15 cellular contexts compared by ENCODE assay signal in genomic region chr13:70668293-70668692, GRCh38.
DNase-seq lines count a peak whose midpoint lies in the region; ATAC-seq, FAIRE-seq and TF ChIP-seq lines count a peak whose summit lies in the region.
"Had no signal": no experiment of that assay in that cellular context is flagged by ENCODE, and none has a peak within 500 bp of the region (broad histone marks: within the 10 kb centered on the region; RNA-seq: fewer than 3 reads in every experiment).

No MANE protein-coding gene starts in this region.

- ATAC-seq in lung (ENCODE audit: insufficient read depth, low FRiP score) = peak; percentile 69

- no peak for FAIRE-seq in endothelial cell of umbilical vein (lab: Jason Lieb, UNC)
- FAIRE-seq: GM12892 had no signal

- no peaks in the 10 kb centered on the region for H3K79me2 ChIP-seq in endothelial cell of umbilical vein (ENCODE audit: control insufficient read depth, insufficient read depth, low read length)
- H3K79me2 ChIP-seq in SK-N-SH (ENCODE audit: insufficient read depth) = no peaks in the 10 kb centered on the region

- no peak overlapping the region for H3K27ac ChIP-seq in endothelial cell of umbilical vein (ENCODE audit: insufficient read depth, low read depth, low read length)
- H3K27ac ChIP-seq in lung (ENCODE audit: low read depth in 1 of 2, low read length in 1 of 2) = no peak overlapping the region
- H3K27ac ChIP-seq in SK-N-SH (ENCODE audit: low read depth in 2 of 2, low read length in 1 of 2) = no peak overlapping the region
- H3K27ac ChIP-seq: VCaP had no signal

- dilution Hi-C loops in endothelial cell of umbilical vein (cut with MboI; ENCODE audit: extremely low pct_ligation_motif_present, low sequenced_read_pairs) = no loop called here

- intact Hi-C loops in endothelial cell of umbilical vein (cut with micrococcal nuclease) = no loop called here
- intact Hi-C loops in activated T-helper 1 cell treated with anti-CD3 and anti-CD28 coated beads, Interleukin-12 subunit alpha, Interleukin-12 subunit beta, Interleukin-2, Interleukin-4 antibody, amounts not matched to agents 30 ng/mL and 10 ng/mL and 1 ng/mL, durations not matched to agents 14 hours and 24 hours and 36 hours (cut with micrococcal nuclease) = no loop called here

- H3K9me1 ChIP-seq in endothelial cell of umbilical vein (replicated peaks; ENCODE audit: control insufficient read depth, extremely low read depth, insufficient read depth, low read length) = no peaks in the 10 kb centered on the region

- H3K27me3 Mint-ChIP-seq in activated T-helper 1 cell treated with anti-CD3 and anti-CD28 coated beads, Interleukin-12 subunit alpha, Interleukin-12 subunit beta, Interleukin-2, Interleukin-4 antibody, amounts not matched to agents 30 ng/mL and 10 ng/mL and 1 ng/mL, durations not matched to agents 14 hours and 24 hours and 36 hours (ENCODE audit: insufficient read depth) = no peaks in the 10 kb centered on the region

- H3K4me2 ChIP-seq in endothelial cell of umbilical vein (ENCODE audit: insufficient read depth, low read length) = no peak overlapping the region
- no peak overlapping the region for H3K4me2 ChIP-seq in SK-N-SH

- H3K36me3 ChIP-seq in endothelial cell of umbilical vein (ENCODE audit: control insufficient read depth in 2 of 2, extremely low read depth in 1 of 2, insufficient read depth in 2 of 2, low read length in 2 of 2) = no peaks in the 10 kb centered on the region
- H3K36me3 ChIP-seq in lung (ENCODE audit: control insufficient read depth in 2 of 2, insufficient read depth in 2 of 2, low read length in 2 of 2) = no peaks in the 10 kb centered on the region
- no peaks in the 10 kb centered on the region for H3K36me3 ChIP-seq in SK-N-SH (replicated peaks in 1 of 2; ENCODE audit: control insufficient read depth in 1 of 2, insufficient read depth in 2 of 2, low read length in 1 of 2)

- no peaks in the 10 kb centered on the region for H4K20me1 ChIP-seq in endothelial cell of umbilical vein (replicated peaks; ENCODE audit: control insufficient read depth, extremely low read depth, insufficient read depth, low read length)
- no peaks in the 10 kb centered on the region for H4K20me1 ChIP-seq in SK-N-SH (ENCODE audit: insufficient read depth)

- no peak for TF ChIP-seq RAD21 in SK-N-SH (IDR thresholded peaks at IDR 0.05; ENCODE audit: low read length)

- no peak overlapping the region for H3K4me3 Mint-ChIP-seq in activated T-helper 1 cell treated with anti-CD3 and anti-CD28 coated beads, Interleukin-12 subunit alpha, Interleukin-12 subunit beta, Interleukin-2, Interleukin-4 antibody, amounts not matched to agents 30 ng/mL and 10 ng/mL and 1 ng/mL, durations not matched to agents 14 hours and 24 hours and 36 hours

- no peak for TF ChIP-seq EP300 in SK-N-SH (IDR thresholded peaks at IDR 0.05; ENCODE audit: borderline replicate concordance in 1 of 2, low read depth in 1 of 2, low read length in 1 of 2)

- H3K4me1 ChIP-seq in endothelial cell of umbilical vein (ENCODE audit: control insufficient read depth, extremely low read depth, insufficient read depth, low read length) = peaks cover 3% of the 10 kb centered on the region
- no peaks in the 10 kb centered on the region for H3K4me1 ChIP-seq in lung (ENCODE audit: control insufficient read depth in 2 of 2, insufficient read depth in 2 of 2, low read length in 2 of 2)
- H3K4me1 ChIP-seq in SK-N-SH (ENCODE audit: control insufficient read depth in 1 of 2, insufficient read depth in 2 of 2, low read depth in 1 of 2, low read length in 1 of 2) = no peaks in the 10 kb centered on the region; a peak in 1 of 4 replicates

- 62 to 86% methylated on average over 1 of the region's 1 CpG for WGBS in lung, 2 donors
- 45% methylated on average over 1 of the region's 1 CpG for WGBS in SK-N-SH (ENCODE audit: low lambda C conversion rate)

- TF ChIP-seq CTCF in endothelial cell of umbilical vein (IDR thresholded peaks at IDR 0.05; ENCODE audit: extremely low read depth in 1 of 2, insufficient read depth in 1 of 2, low read depth in 1 of 2, low read length in 2 of 2) (no peak), lung (IDR thresholded peaks at IDR 0.05; ENCODE audit: control extremely low read depth, extremely low read depth) (no peak), SK-N-SH (IDR thresholded peaks at IDR 0.05) (no peak)

- H3F3A ChIP-seq in SK-N-SH (replicated peaks; ENCODE audit: insufficient read depth) = no peaks in the 10 kb centered on the region

- no peaks in the 10 kb centered on the region for H3K27me3 ChIP-seq in endothelial cell of umbilical vein (ENCODE audit: control insufficient read depth in 2 of 2, insufficient read depth in 2 of 2, low read length in 2 of 2)
- no peaks in the 10 kb centered on the region for H3K27me3 ChIP-seq in lung (ENCODE audit: control insufficient read depth, insufficient read depth)
- no peaks in the 10 kb centered on the region for H3K27me3 ChIP-seq in SK-N-SH (ENCODE audit: insufficient read depth)

- no peak for TF ChIP-seq POLR2A in endothelial cell of umbilical vein (IDR thresholded peaks at IDR 0.05; ENCODE audit: low read depth, low read length)

- no peaks in the 10 kb centered on the region for H3K9me2 ChIP-seq in SK-N-SH

- H3K4me3 ChIP-seq in endothelial cell of umbilical vein (replicated peaks in 1 of 3; ENCODE audit: insufficient read depth in 1 of 3, low read depth in 1 of 3, low read length in 3 of 3) (no peak overlapping the region), lung (no peak overlapping the region), SK-N-SH (ENCODE audit: low read depth in 2 of 2, low read length in 1 of 2) (no peak overlapping the region)

- no TSS peak for BruUV-seq in endothelial cell of umbilical vein (replicated peaks; lab: Mats Ljungman, UMichigan)

- H3K9me3 ChIP-seq in endothelial cell of umbilical vein (replicated peaks; ENCODE audit: control insufficient read depth, insufficient read depth, low read length) (no peaks in the 10 kb centered on the region), lung (ENCODE audit: control insufficient read depth in 2 of 2, insufficient read depth in 1 of 2, low read length in 1 of 2) (peaks cover 0 to 7% of the 10 kb centered on the region in 2 donors), SK-N-SH (no peaks in the 10 kb centered on the region)

- no peak overlapping the region for H3K27ac Mint-ChIP-seq in activated T-helper 1 cell treated with anti-CD3 and anti-CD28 coated beads, Interleukin-12 subunit alpha, Interleukin-12 subunit beta, Interleukin-2, Interleukin-4 antibody, amounts not matched to agents 30 ng/mL and 10 ng/mL and 1 ng/mL, durations not matched to agents 14 hours and 24 hours and 36 hours

- H2AFZ ChIP-seq in endothelial cell of umbilical vein (ENCODE audit: low read depth, low read length) (no peak overlapping the region), SK-N-SH (ENCODE audit: low read depth) (no peak overlapping the region)

- H3K9ac ChIP-seq in endothelial cell of umbilical vein (replicated peaks; ENCODE audit: extremely low read depth, insufficient read depth, low read length) (no peak overlapping the region), SK-N-SH (no peak overlapping the region)

- no peaks in the 10 kb centered on the region for H3K9me3 Mint-ChIP-seq in activated T-helper 1 cell treated with anti-CD3 and anti-CD28 coated beads, Interleukin-12 subunit alpha, Interleukin-12 subunit beta, Interleukin-2, Interleukin-4 antibody, amounts not matched to agents 30 ng/mL and 10 ng/mL and 1 ng/mL, durations not matched to agents 14 hours and 24 hours and 36 hours

- DNase-seq in DMS 273 (lab: John Stamatoyannopoulos, UW; ENCODE audit: unreplicated experiment) = peak; percentile 0
- no peak for DNase-seq in DMS 273 treated with DMSO at 0.1 percent for 48 hours (lab: John Stamatoyannopoulos, UW)
- peak; percentile 38 for DNase-seq in NCI-H748 (lab: John Stamatoyannopoulos, UW; ENCODE audit: unreplicated experiment)
- DNase-seq in endothelial cell of umbilical vein (ENCODE audit: low read depth, low spot score) = peak; percentile 13
- peak; percentile 42 for DNase-seq in lung (ENCODE audit: low spot score)
- DNase-seq in activated CD8-positive, alpha-beta memory T cell treated with anti-CD3 and anti-CD28 coated beads for 24 hours = no peak
- no peak for DNase-seq in activated T-helper 1 cell treated with anti-CD3 and anti-CD28 coated beads, Interleukin-12 subunit alpha, Interleukin-12 subunit beta, Interleukin-2, Interleukin-4 antibody, amounts not matched to agents 30 ng/mL and 10 ng/mL and 1 ng/mL, durations not matched to agents 14 hours and 24 hours and 36 hours (ENCODE audit: low spot score)
- no peak for DNase-seq in SK-N-SH
- DNase-seq: 8988T; activated naive CD4-positive, alpha-beta T cell; C1 segment of cervical spinal cord; dermis blood vessel endothelial cell; stimulated activated CD4-positive, alpha-beta T cell treated with anti-CD3 and anti-CD28 coated beads, Interleukin-1b, Interleukin-23, amount 100 ng/mL, for 48 hours had no signal

- POLR2A ChIA-PET in endothelial cell of umbilical vein (lab: Charles Lee) (no interaction called here), SK-N-SH (lab: Yijun Ruan, JAX) (no interaction called here)

- CTCF ChIA-PET in endothelial cell of umbilical vein (lab: Charles Lee) (no interaction called here), SK-N-SH (lab: Yijun Ruan, JAX) (interaction anchor here (0.9 kb wide), 1 partner anchor 109 kb away, joined by 3 read pairs; no protein-coding TSS in a partner anchor)

- H3K36me3 Mint-ChIP-seq in activated T-helper 1 cell treated with anti-CD3 and anti-CD28 coated beads, Interleukin-12 subunit alpha, Interleukin-12 subunit beta, Interleukin-2, Interleukin-4 antibody, amounts not matched to agents 30 ng/mL and 10 ng/mL and 1 ng/mL, durations not matched to agents 14 hours and 24 hours and 36 hours (ENCODE audit: low read depth) = no peaks in the 10 kb centered on the region

- H3K4me1 Mint-ChIP-seq in activated T-helper 1 cell treated with anti-CD3 and anti-CD28 coated beads, Interleukin-12 subunit alpha, Interleukin-12 subunit beta, Interleukin-2, Interleukin-4 antibody, amounts not matched to agents 30 ng/mL and 10 ng/mL and 1 ng/mL, durations not matched to agents 14 hours and 24 hours and 36 hours (ENCODE audit: low read depth) = no peaks in the 10 kb centered on the region

TF ChIP-seq in endothelial cell of umbilical vein, 7 proteins besides CTCF, POLR2A, EP300 and RAD21 (continues in another document):
- TF ChIP-seq POLR2AphosphoS5 (IDR thresholded peaks at IDR 0.05; ENCODE audit: insufficient read depth, low read depth, low read length) (no peak), JUN (IDR thresholded peaks at IDR 0.05; ENCODE audit: borderline replicate concordance, insufficient read depth, insufficient read length, low read depth) (no peak), FOS (IDR thresholded peaks at IDR 0.05; ENCODE audit: borderline replicate concordance, insufficient read depth, low read length) (no peak), GATA2 (IDR thresholded peaks at IDR 0.05; ENCODE audit: insufficient read depth, insufficient read length, low read depth, low read length) (no peak)

TF ChIP-seq in SK-N-SH, 30 proteins besides CTCF, POLR2A, EP300 and RAD21 (continues in another document):
- TF ChIP-seq NRF1 (IDR thresholded peaks at IDR 0.05; ENCODE audit: low read depth, low read length) (no peak), TEAD4 (IDR thresholded peaks at IDR 0.05; ENCODE audit: borderline replicate concordance, insufficient read depth) (no peak)

Comparison
In these comparisons a context has a peak if more than half of its experiments do, and no peak if none do; other contexts are left out.
1. DNase-seq: peak in DMS 273 (single experiment), NCI-H748 (single experiment), endothelial cell of umbilical vein (single experiment) and lung (single experiment); none in DMS 273 treated with DMSO at 0.1 percent for 48 hours (single experiment), activated CD8-positive, alpha-beta memory T cell treated with anti-CD3 and anti-CD28 coated beads for 24 hours (single experiment), activated T-helper 1 cell treated with anti-CD3 and anti-CD28 coated beads, Interleukin-12 subunit alpha, Interleukin-12 subunit beta, Interleukin-2, Interleukin-4 antibody, amounts not matched to agents 30 ng/mL and 10 ng/mL and 1 ng/mL, durations not matched to agents 14 hours and 24 hours and 36 hours (single experiment) and SK-N-SH (single experiment).